Comparison of ENCODE assay signal across 1 cellular context in the genomic region with DNA sequence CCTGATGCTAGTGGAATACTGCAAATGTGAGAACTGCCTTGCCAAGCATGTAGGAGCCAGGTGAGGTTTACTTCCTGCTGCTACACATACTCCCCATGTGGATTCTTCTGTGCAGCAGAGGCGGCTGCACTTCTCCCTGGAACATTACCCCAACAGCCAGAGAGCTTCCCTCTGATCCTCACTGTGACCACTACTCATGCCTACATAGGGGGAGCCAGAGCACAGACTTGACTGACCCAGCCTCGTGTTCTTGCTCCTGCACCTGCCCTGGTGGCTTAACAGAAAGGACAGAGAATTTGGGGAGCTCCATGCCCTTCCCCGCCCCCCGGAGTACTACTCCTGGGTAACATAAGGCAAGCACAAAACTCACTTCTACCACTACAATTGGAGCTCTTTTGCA.
TF ChIP-seq lines count a peak whose summit lies in the region.

No MANE protein-coding gene starts in this region.

TF ChIP-seq in GM23338, 12 proteins besides CTCF, POLR2A, EP300 and RAD21 (continued from another document):
- TF ChIP-seq NANOG (IDR thresholded peaks at IDR 0.05; ENCODE audit: borderline replicate concordance), result no peak
- TF ChIP-seq ZNF114 (CRISPR knock-in tag; IDR thresholded peaks at IDR 0.05), result no peak
TF ChIP-seq in GM23338: peak in this region for 0.
